In the genomic region with DNA sequence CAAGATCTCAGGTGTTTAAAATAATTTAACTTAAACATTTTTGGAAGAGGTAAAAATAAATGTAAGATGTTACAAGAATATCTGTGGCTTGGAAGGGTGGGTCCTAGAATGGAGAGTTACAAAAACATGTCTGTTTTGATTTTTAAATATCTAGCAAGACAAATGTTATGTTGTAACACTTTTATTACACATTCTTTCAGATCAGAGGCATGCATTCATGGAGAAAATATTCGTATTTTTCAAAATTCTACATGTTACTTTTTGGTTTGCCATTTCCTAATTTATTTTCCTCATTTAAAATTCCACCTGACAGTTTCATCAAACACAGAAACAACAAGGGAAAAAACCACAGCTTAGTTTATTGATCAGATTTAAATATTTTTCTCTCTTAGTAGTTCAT, we compare ENCODE assay signal across 10 cellular contexts. TPM values are rescaled to one million over a fixed set of nuclear protein-coding genes. Genes with fewer than 3 reads are reported as not detected.
A peak's percentile ranks its signal among the peaks of the same experiment; 100 is the strongest.
DNase-seq lines count a peak whose midpoint lies in the region; ATAC-seq and TF ChIP-seq lines count a peak whose summit lies in the region.
"Had no signal": no experiment of that assay in that cellular context is flagged by ENCODE, and none has a peak within 500 bp of the region (broad histone marks: within the 10 kb centered on the region; RNA-seq: fewer than 3 reads in every experiment).

No MANE protein-coding gene starts in this region.

- H3K9me3 ChIP-seq in Panc1 (ENCODE audit: control insufficient read depth, insufficient read depth, low read depth, low read length) (no peaks in the 10 kb centered on the region), sigmoid colon (no peaks in the 10 kb centered on the region)

- no peak for TF ChIP-seq EP300 in sigmoid colon (IDR thresholded peaks at IDR 0.05)

- BruUV-seq in Panc1 (replicated peaks; lab: Mats Ljungman, UMichigan) = no TSS peak

- H3K4me1 ChIP-seq in Panc1 (ENCODE audit: control insufficient read depth, insufficient read depth, low read length) (peaks cover 23% of the 10 kb centered on the region), foreskin keratinocyte (no peaks in the 10 kb centered on the region), sigmoid colon (peaks cover 0 to 47% (median 40%) of the 10 kb centered on the region in 4 donors)

- DNase-seq in AG10803 (ENCODE audit: low read depth) (peak; percentile 81), Panc1 (ENCODE audit: low read depth, low spot score) (no peak), foreskin keratinocyte (no peak), sigmoid colon (no peak), SHP77 treated with DMSO at 0.1 percent for 48 hours (lab: John Stamatoyannopoulos, UW) (no peak), NCI-H1436 treated with DMSO at 0.1 percent for 48 hours (lab: John Stamatoyannopoulos, UW) (no peak), NCI-H2227 (lab: John Stamatoyannopoulos, UW; ENCODE audit: unreplicated experiment) (no peak)
- no peak for DNase-seq in activated naive CD4-positive, alpha-beta T cell (lab: John Stamatoyannopoulos, UW)
- DNase-seq: NCI-H1092 treated with DMSO at 0.1 percent for 48 hours, NCI-H524 treated with DMSO at 0.1 percent for 48 hours had no signal

- ATAC-seq in Panc1 = no peak
- no peak for ATAC-seq in foreskin keratinocyte

- no peak for TF ChIP-seq POLR2A in sigmoid colon (IDR thresholded peaks at IDR 0.05)

- POLR2A ChIA-PET in Panc1 (lab: Charles Lee) = no interaction called here

- WGBS in sigmoid colon, 2 donors = 81 to 87% methylated on average over 1 of the region's 1 CpG

- CTCF ChIA-PET in Panc1 (lab: Charles Lee) = interaction anchor here (0.7 to 1.4 kb wide), 3 partner anchors 24 to 77 kb away, joined by 4 to 11 read pairs (median 4); no protein-coding TSS in a partner anchor

- H3K4me3 ChIP-seq in AG10803 (ENCODE audit: low read length) (no peak overlapping the region), Panc1 (ENCODE audit: low read depth in 2 of 2, low read length in 2 of 2) (no peak overlapping the region), sigmoid colon (no peak overlapping the region)

- TF ChIP-seq CTCF in AG10803 (conservative IDR thresholded peaks at IDR 0.05; ENCODE audit: low read length) = no peak
- TF ChIP-seq CTCF in Panc1 (IDR thresholded peaks at IDR 0.05) = no peak
- TF ChIP-seq CTCF in foreskin keratinocyte (conservative IDR thresholded peaks at IDR 0.05) = no peak
- no peak for TF ChIP-seq CTCF in sigmoid colon (IDR thresholded peaks at IDR 0.05)

- intact Hi-C loops in Panc1 (cut with micrococcal nuclease; ENCODE audit: unreplicated experiment) (no loop called here), sigmoid colon (cut with DNase I) (loop anchor here (2.0 kb wide), 1 partner anchor 47 kb away; no protein-coding TSS in a partner anchor)

- peak overlapping the region; percentile 75 for H3K27ac ChIP-seq in Panc1 (ENCODE audit: low read length)
- peak overlapping the region; percentile 9 for H3K27ac ChIP-seq in foreskin keratinocyte
- H3K27ac ChIP-seq in sigmoid colon = peak overlapping the region; percentile 75 to 87 (median 86)

- no peaks in the 10 kb centered on the region for H3K27me3 ChIP-seq in Panc1 (ENCODE audit: control insufficient read depth, insufficient read depth, low read length)
- H3K27me3 ChIP-seq in foreskin keratinocyte = no peaks in the 10 kb centered on the region
- H3K27me3 ChIP-seq in sigmoid colon = no peaks in the 10 kb centered on the region

- in situ Hi-C loops in Panc1 (cut with HindIII; ENCODE audit: low pct_unique_long_range_greater_than_20kb, low sequenced_read_pairs) = no loop called here

- no peaks in the 10 kb centered on the region for H3K36me3 ChIP-seq in Panc1 (ENCODE audit: control insufficient read depth, insufficient read depth, low read length)
- H3K36me3 ChIP-seq in sigmoid colon = no peaks in the 10 kb centered on the region

RNA-seq across cellular contexts. Expression of a gene that starts 10.0 kb away (rescaled TPM):
- total RNA-seq in Panc1 (2021; ENCODE audit: unreplicated experiment) (91.3 TPM), foreskin keratinocyte (22.9 and 25.8 TPM in 2 replicates), sigmoid colon (100 to 1,000 TPM in 2 of 4 donors, 10 to 100 TPM in 2; 83.8 to 148 (median 115) TPM)
- 99.5 TPM for polyA plus RNA-seq in Panc1 (2012; ENCODE audit: insufficient read length)
- polyA plus RNA-seq in foreskin keratinocyte (10.2 and 11.1 TPM in 2 replicates), sigmoid colon (10 to 100 TPM; 22.9 to 39.3 (median 25.8) TPM)

RNA-seq across cellular contexts. Expression of a gene that starts 39.3 kb away (rescaled TPM):
- total RNA-seq in Panc1 (2021; ENCODE audit: unreplicated experiment) (11.6 TPM), foreskin keratinocyte (11.8 and 14.3 TPM in 2 replicates), sigmoid colon (1 to 10 TPM in 2 of 4 donors, under 1 TPM in 2; 0.66 to 6.1 (median 1.5) TPM)
- polyA plus RNA-seq in Panc1 (2012; ENCODE audit: insufficient read length) = 4.0 TPM
- polyA plus RNA-seq in foreskin keratinocyte (6.7 and 8.2 TPM in 2 replicates), sigmoid colon (10 to 100 TPM in 1 of 3 donors, 1 to 10 TPM in 2; 2.4 to 11.6 (median 3.0) TPM)

RNA-seq across cellular contexts. Expression of a gene that starts 39.5 kb away (rescaled TPM):
- total RNA-seq in Panc1 (2021; ENCODE audit: unreplicated experiment) = 20.7 TPM
- polyA plus RNA-seq in Panc1 (2012; ENCODE audit: insufficient read length) = 19.3 TPM
- 9.3 and 10.0 TPM in 2 replicates for total RNA-seq in foreskin keratinocyte
- polyA plus RNA-seq in foreskin keratinocyte = 15.4 and 16.2 TPM in 2 replicates
- total RNA-seq in sigmoid colon = 10 to 100 TPM in 2 of 4 donors, 1 to 10 TPM in 2; 7.3 to 12.0 (median 9.3) TPM
- 1 to 10 TPM; 4.6 to 8.4 (median 5.4) TPM for polyA plus RNA-seq in sigmoid colon

Comparison
In these comparisons a context has a peak if more than half of its experiments do, and no peak if none do; other contexts are left out.
1. H3K27ac ChIP-seq: peak in every context shown above with its lines; median percentile 86 in sigmoid colon; 75 in Panc1; 9 in foreskin keratinocyte.